Comparison of ENCODE assay signal across 23 cellular contexts in the genomic region with DNA sequence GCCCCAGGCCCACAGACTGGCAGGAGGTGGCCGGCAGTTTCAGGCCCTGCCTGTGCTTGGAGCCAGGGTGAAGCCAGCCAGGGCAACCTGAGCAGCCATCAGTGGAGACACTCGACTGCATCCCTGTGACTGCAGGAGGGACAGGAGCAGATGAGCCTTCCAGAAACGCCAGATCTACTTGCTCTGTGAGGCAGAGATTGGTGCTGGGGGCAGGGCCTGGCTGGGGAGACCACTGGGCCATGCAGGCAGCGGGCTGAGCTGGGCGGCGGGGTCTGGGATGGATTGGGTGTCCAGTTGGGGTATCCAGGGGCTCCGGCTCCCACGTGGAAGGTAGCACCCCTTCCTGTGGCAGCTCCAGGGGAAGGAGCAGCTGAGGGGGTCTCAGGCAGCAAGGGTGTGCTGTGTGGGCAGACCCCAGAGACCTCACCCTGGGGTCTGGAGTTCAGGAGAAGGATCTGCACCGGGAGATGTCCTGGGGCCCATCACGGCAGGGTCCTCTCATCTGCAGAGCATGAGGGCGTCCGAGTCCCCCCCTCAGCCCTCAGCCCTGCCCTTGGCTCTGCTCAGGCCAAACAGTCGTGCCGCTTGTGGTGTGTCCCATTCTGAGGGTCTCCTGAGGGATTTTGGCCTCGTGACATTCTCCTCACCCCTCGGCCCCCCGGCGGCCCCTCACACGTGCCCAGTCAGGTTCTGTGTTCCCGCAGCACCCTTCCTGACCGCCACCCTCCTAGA.
"Had no signal": no experiment of that assay in that cellular context is flagged by ENCODE, and none has a peak within 500 bp of the region (broad histone marks: within the 10 kb centered on the region; RNA-seq: fewer than 3 reads in every experiment).

No MANE protein-coding gene starts in this region.

- H3K9me3 Mint-ChIP-seq: central memory CD8-positive, alpha-beta T cell; dendritic cell treated with granulocyte-macrophage colony-stimulating factor and Interleukin-4, amounts not matched to agents 40 ng/mL and 50 ng/mL, for 4 days; effector memory CD8-positive, alpha-beta T cell; mesothelial cell of epicardium; neural progenitor cell had no signal

- H3K36me3 ChIP-seq: esophagus muscularis mucosa, gastrocnemius medialis, neural progenitor cell, stomach, thoracic aorta had no signal

- H2AFZ ChIP-seq: neural progenitor cell, parathyroid adenoma had no signal

- H3K4me1 Mint-ChIP-seq: central memory CD8-positive, alpha-beta T cell; immature natural killer cell; natural killer cell had no signal

- H3K27me3 ChIP-seq: neural progenitor cell had no signal

- H3K9ac ChIP-seq: neural progenitor cell, parathyroid adenoma had no signal

- H3K27ac ChIP-seq: epithelial cell of prostate, esophagus muscularis mucosa, gastrocnemius medialis, neural progenitor cell, parathyroid adenoma, psoas muscle, stomach, thoracic aorta had no signal

- H3K36me3 Mint-ChIP-seq: immature natural killer cell, mesothelial cell of epicardium, natural killer cell, neural progenitor cell had no signal

- H3K27ac Mint-ChIP-seq: dendritic cell treated with granulocyte-macrophage colony-stimulating factor and Interleukin-4, amounts not matched to agents 40 ng/mL and 50 ng/mL, for 4 days; effector memory CD8-positive, alpha-beta T cell; immature natural killer cell; mesothelial cell of epicardium; natural killer cell; neural progenitor cell had no signal

- H3K4me3 ChIP-seq: esophagus muscularis mucosa, gastrocnemius medialis, neural progenitor cell, psoas muscle, stomach, thoracic aorta had no signal

- ATAC-seq: effector memory CD8-positive, alpha-beta T cell; gastrocnemius medialis; left colon; natural killer cell; psoas muscle; sciatic nerve had no signal

- H3K4me3 Mint-ChIP-seq: central memory CD8-positive, alpha-beta T cell; dendritic cell treated with granulocyte-macrophage colony-stimulating factor and Interleukin-4, amounts not matched to agents 40 ng/mL and 50 ng/mL, for 4 days; effector memory CD8-positive, alpha-beta T cell; immature natural killer cell; mesothelial cell of epicardium; natural killer cell; neural progenitor cell had no signal

- DNase-seq: effector memory CD8-positive, alpha-beta T cell; gastrocnemius medialis; immature natural killer cell; left colon; natural killer cell; occipital lobe; retina; stimulated activated CD4-positive, alpha-beta T cell treated with anti-CD3 and anti-CD28 coated beads, Interleukin-2, amount 100 ng/mL, for 24 hours; stimulated activated CD4-positive, alpha-beta T cell treated with anti-CD3 and anti-CD28 coated beads, Interleukin-4, amount 100 ng/mL, for 4 hours; stimulated activated naive CD4-positive, alpha-beta T cell; stomach; substantia nigra; trophoblast cell had no signal

- H3K4me1 ChIP-seq: esophagus muscularis mucosa, gastrocnemius medialis, parathyroid adenoma, psoas muscle, stomach had no signal

- H3K9me3 ChIP-seq: esophagus muscularis mucosa, gastrocnemius medialis, psoas muscle, stomach, thoracic aorta had no signal

- H3K4me2 ChIP-seq: neural progenitor cell had no signal
